3 cellular contexts compared by ENCODE assay signal in genomic region chr6:158206740-158207451, GRCh38.
TF ChIP-seq lines count a peak whose summit lies in the region.

No MANE protein-coding gene starts in this region.

TF ChIP-seq in SK-N-SH, 30 proteins besides CTCF, POLR2A, EP300 and RAD21 (continues in another document):
- TF ChIP-seq MAX (IDR thresholded peaks at IDR 0.05; ENCODE audit: low read depth) (no peak), YY1 (IDR thresholded peaks at IDR 0.05; ENCODE audit: low read depth) (no peak), USF2 (IDR thresholded peaks at IDR 0.05; ENCODE audit: borderline replicate concordance, low read depth, low read length) (no peak), ZBTB33 (IDR thresholded peaks at IDR 0.05; ENCODE audit: borderline replicate concordance, low read depth) (no peak), FOXM1 (IDR thresholded peaks at IDR 0.05; ENCODE audit: low read depth) (no peak), MXI1 (IDR thresholded peaks at IDR 0.05; ENCODE audit: low read depth, low read length) (no peak), REST (IDR thresholded peaks at IDR 0.05; ENCODE audit: low read depth, low read length) (no peak), NRF1 (IDR thresholded peaks at IDR 0.05; ENCODE audit: low read depth, low read length) (no peak), SMC3 (IDR thresholded peaks at IDR 0.05; ENCODE audit: low read depth, low read length) (no peak), FOXJ3 (CRISPR knock-in tag; IDR thresholded peaks at IDR 0.05) (no peak), MEF2A (IDR thresholded peaks at IDR 0.05; ENCODE audit: borderline replicate concordance, low read depth) (no peak), RXRA (IDR thresholded peaks at IDR 0.05; ENCODE audit: borderline replicate concordance, low read depth) (no peak), FOSL2 (IDR thresholded peaks at IDR 0.05; ENCODE audit: borderline replicate concordance, low read depth) (no peak), RFX5 (IDR thresholded peaks at IDR 0.05; ENCODE audit: low read length) (no peak)

TF ChIP-seq in SK-N-SH treated with all-trans-retinoic acid at 6 μM for 48 hours, 23 proteins besides CTCF, POLR2A, EP300 and RAD21:
- no peak for TF ChIP-seq ZFP30 (CRISPR knock-in tag; IDR thresholded peaks at IDR 0.05)
- TF ChIP-seq TCF4 (CRISPR knock-in tag; IDR thresholded peaks at IDR 0.05; ENCODE audit: borderline replicate concordance), result no peak
- no peak for TF ChIP-seq ISL1 (CRISPR knock-in tag; IDR thresholded peaks at IDR 0.05)
- TF ChIP-seq ZNF565 (CRISPR knock-in tag; conservative IDR thresholded peaks at IDR 0.05; ENCODE audit: low read depth), result no peak
- TF ChIP-seq CSDC2 (CRISPR knock-in tag; IDR thresholded peaks at IDR 0.05), result no peak
- TF ChIP-seq ESRRG (CRISPR knock-in tag; IDR thresholded peaks at IDR 0.05), result no peak
- TF ChIP-seq RARB (CRISPR knock-in tag; IDR thresholded peaks at IDR 0.05), result no peak
- no peak for TF ChIP-seq PATZ1 (CRISPR knock-in tag; IDR thresholded peaks at IDR 0.05; ENCODE audit: borderline replicate concordance)
- no peak for TF ChIP-seq PPARA (CRISPR knock-in tag; IDR thresholded peaks at IDR 0.05; ENCODE audit: borderline replicate concordance)
- no peak for TF ChIP-seq OSR1 (CRISPR knock-in tag; IDR thresholded peaks at IDR 0.05)

TF ChIP-seq in GM23338, 12 proteins besides CTCF, POLR2A, EP300 and RAD21:
- TF ChIP-seq REST (IDR thresholded peaks at IDR 0.05; ENCODE audit: unreplicated experiment), result no peak
- TF ChIP-seq CREB1 (CRISPR knock-in tag; IDR thresholded peaks at IDR 0.05; ENCODE audit: low read depth), result no peak
- TF ChIP-seq STAT1 (IDR thresholded peaks at IDR 0.05; ENCODE audit: unreplicated experiment), result no peak
- no peak for TF ChIP-seq NANOG (IDR thresholded peaks at IDR 0.05; ENCODE audit: borderline replicate concordance)
- TF ChIP-seq ZNF462 (CRISPR knock-in tag; IDR thresholded peaks at IDR 0.05), result no peak
- TF ChIP-seq ZNF114 (CRISPR knock-in tag; IDR thresholded peaks at IDR 0.05), result no peak
- no peak for TF ChIP-seq ETS1 (IDR thresholded peaks at IDR 0.05)
- no peak for TF ChIP-seq ZNF331 (CRISPR knock-in tag; IDR thresholded peaks at IDR 0.05; ENCODE audit: low read depth)
- no peak for TF ChIP-seq JUNB (IDR thresholded peaks at IDR 0.05; ENCODE audit: unreplicated experiment)
- TF ChIP-seq EZH2 (IDR thresholded peaks at IDR 0.05; ENCODE audit: low read depth, unreplicated experiment), result no peak
- no peak for TF ChIP-seq POLR2AphosphoS5 (IDR thresholded peaks at IDR 0.05; ENCODE audit: low read depth)
- TF ChIP-seq EZH2phosphoT487 (IDR thresholded peaks at IDR 0.05; ENCODE audit: unreplicated experiment), result no peak
